7 cellular contexts compared by ENCODE assay signal in genomic region chr20:48826480-48826879, GRCh38. TPM values are rescaled to one million over a fixed set of nuclear protein-coding genes. Genes with fewer than 3 reads are reported as not detected.
DNase-seq lines count a peak whose midpoint lies in the region; TF ChIP-seq lines count a peak whose summit lies in the region.
"Not testable (repeated sequence)": the region's sequence is repeated elsewhere in the genome, so short reads cannot be mapped to it uniquely, and the experiment has no call there.

No MANE protein-coding gene starts in this region.

- peaks cover 48% of the 10 kb centered on the region for H3K4me1 Mint-ChIP-seq in activated naive CD4-positive, alpha-beta T cell treated with anti-CD3 and anti-CD28 coated beads for 36 hours (ENCODE audit: low read depth)
- peaks cover 32% of the 10 kb centered on the region for H3K4me1 Mint-ChIP-seq in dendritic cell treated with granulocyte-macrophage colony-stimulating factor and Interleukin-4, amounts not matched to agents 40 ng/mL and 50 ng/mL, for 4 days (ENCODE audit: low read depth)

- DNase-seq in GM12864 (ENCODE audit: low read depth); Peyer's patch; activated naive CD4-positive, alpha-beta T cell treated with anti-CD3 and anti-CD28 coated beads for 36 hours; right atrium auricular region (ENCODE audit: low spot score): not testable (repeated sequence)

- H3K27me3 ChIP-seq in Peyer's patch; right atrium auricular region; muscle layer of duodenum (ENCODE audit: low read depth, low read length): not testable (repeated sequence)

- CTCF ChIA-PET in activated naive CD4-positive, alpha-beta T cell treated with anti-CD3 and anti-CD28 coated beads for 36 hours (lab: Charles Lee) = interaction anchor here (0.6 to 1.0 kb wide), 4 partner anchors 80 to 170 kb away, joined by 3 read pairs; no protein-coding TSS in a partner anchor

- H3K4me3 ChIP-seq in GM12864 (ENCODE audit: low read depth, low read length) (peak overlapping the region; percentile 89), Peyer's patch (peak overlapping the region; percentile 59 to 92 (median 67)), right atrium auricular region (peak overlapping the region; percentile 73 to 77), muscle layer of duodenum (ENCODE audit: low read depth in 1 of 2, low read length in 2 of 2) (peak overlapping the region; percentile 70 to 72), skin epidermis (peak overlapping the region; percentile 44 to 68 (median 63))

- not testable (repeated sequence) for H3K9me3 ChIP-seq in Peyer's patch; right atrium auricular region; muscle layer of duodenum (ENCODE audit: control insufficient read depth in 1 of 2, low read length in 2 of 2)

- H3K9me3 Mint-ChIP-seq in activated naive CD4-positive, alpha-beta T cell treated with anti-CD3 and anti-CD28 coated beads for 36 hours; dendritic cell treated with granulocyte-macrophage colony-stimulating factor and Interleukin-4, amounts not matched to agents 40 ng/mL and 50 ng/mL, for 4 days: not testable (repeated sequence)

- peak overlapping the region; percentile 81 for H3K4me3 Mint-ChIP-seq in activated naive CD4-positive, alpha-beta T cell treated with anti-CD3 and anti-CD28 coated beads for 36 hours
- H3K4me3 Mint-ChIP-seq in dendritic cell treated with granulocyte-macrophage colony-stimulating factor and Interleukin-4, amounts not matched to agents 40 ng/mL and 50 ng/mL, for 4 days = peak overlapping the region; percentile 93

- intact Hi-C loops in activated naive CD4-positive, alpha-beta T cell treated with anti-CD3 and anti-CD28 coated beads for 36 hours (cut with micrococcal nuclease) = loop anchor here (5.0 to 10.0 kb wide), 4 partner anchors 81 to 448 kb away; partner anchors contain the start of gene ZNFX1
- intact Hi-C loops in dendritic cell treated with granulocyte-macrophage colony-stimulating factor and Interleukin-4, amounts not matched to agents 40 ng/mL and 50 ng/mL, for 4 days (cut with micrococcal nuclease) = loop anchor here (2.0 to 10.0 kb wide), 5 partner anchors 20 to 172 kb away; no protein-coding TSS in a partner anchor

- TF ChIP-seq POLR2A in Peyer's patch (IDR thresholded peaks at IDR 0.05) = not testable (repeated sequence)

- TF ChIP-seq CTCF in GM12864 (IDR thresholded peaks at IDR 0.05; ENCODE audit: low read depth, low read length, missing control alignments); Peyer's patch (IDR thresholded peaks at IDR 0.05); right atrium auricular region (IDR thresholded peaks at IDR 0.05): not testable (repeated sequence)

- not testable (repeated sequence) for H3K36me3 ChIP-seq in Peyer's patch; right atrium auricular region; muscle layer of duodenum (ENCODE audit: control insufficient read depth in 1 of 2, insufficient read depth in 2 of 2, low read length in 2 of 2)

- H3K27ac Mint-ChIP-seq in activated naive CD4-positive, alpha-beta T cell treated with anti-CD3 and anti-CD28 coated beads for 36 hours = peak overlapping the region; percentile 74
- peak overlapping the region; percentile 91 for H3K27ac Mint-ChIP-seq in dendritic cell treated with granulocyte-macrophage colony-stimulating factor and Interleukin-4, amounts not matched to agents 40 ng/mL and 50 ng/mL, for 4 days

- H3K27me3 Mint-ChIP-seq in activated naive CD4-positive, alpha-beta T cell treated with anti-CD3 and anti-CD28 coated beads for 36 hours (ENCODE audit: low read depth) = peaks cover 20% of the 10 kb centered on the region
- H3K27me3 Mint-ChIP-seq in dendritic cell treated with granulocyte-macrophage colony-stimulating factor and Interleukin-4, amounts not matched to agents 40 ng/mL and 50 ng/mL, for 4 days = not testable (repeated sequence)

- H3K36me3 Mint-ChIP-seq in activated naive CD4-positive, alpha-beta T cell treated with anti-CD3 and anti-CD28 coated beads for 36 hours (ENCODE audit: low read depth) = not testable (repeated sequence)
- peaks cover 40% of the 10 kb centered on the region for H3K36me3 Mint-ChIP-seq in dendritic cell treated with granulocyte-macrophage colony-stimulating factor and Interleukin-4, amounts not matched to agents 40 ng/mL and 50 ng/mL, for 4 days (ENCODE audit: low read depth)

- peaks cover 0 to 20% (median 14%) of the 10 kb centered on the region in 4 donors for H3K4me1 ChIP-seq in Peyer's patch
- peaks cover 0 to 27% of the 10 kb centered on the region in 2 donors for H3K4me1 ChIP-seq in right atrium auricular region
- H3K4me1 ChIP-seq in muscle layer of duodenum (ENCODE audit: control insufficient read depth in 1 of 2, insufficient read depth in 2 of 2, low read length in 2 of 2) = peaks cover 16 to 34% of the 10 kb centered on the region in 2 donors

- H3K27ac ChIP-seq in Peyer's patch (peak overlapping the region; percentile 60 to 92 (median 65)), right atrium auricular region (peak overlapping the region; percentile 2 to 73), muscle layer of duodenum (ENCODE audit: low read length) (peak overlapping the region; percentile 19), skin epidermis (peak overlapping the region in 20 of 21 experiments; percentile 5 to 94 (median 84))

RNA-seq across cellular contexts. Expression of gene PREX1, which starts 1.3 kb away (rescaled TPM):
- total RNA-seq in Peyer's patch = 100 to 1,000 TPM in 1 of 4 donors, 10 to 100 TPM in 2, 1 to 10 TPM in 1; 9.9 to 150 (median 18.4) TPM
- total RNA-seq in activated naive CD4-positive, alpha-beta T cell treated with anti-CD3 and anti-CD28 coated beads for 36 hours = 10 to 100 TPM; 43.7 to 44.2 TPM
- total RNA-seq in right atrium auricular region = 10 to 100 TPM; 11.5 to 21.7 TPM

Comparison
In these comparisons a context has a peak if more than half of its experiments do, and no peak if none do; other contexts are left out.
1. H3K27ac ChIP-seq: peak in every context shown above with its lines; median percentile 84 in skin epidermis; 65 in Peyer's patch; 38 in right atrium auricular region; 19 in muscle layer of duodenum.